ENCODE assay signal across 12 cellular contexts in the genomic region with DNA sequence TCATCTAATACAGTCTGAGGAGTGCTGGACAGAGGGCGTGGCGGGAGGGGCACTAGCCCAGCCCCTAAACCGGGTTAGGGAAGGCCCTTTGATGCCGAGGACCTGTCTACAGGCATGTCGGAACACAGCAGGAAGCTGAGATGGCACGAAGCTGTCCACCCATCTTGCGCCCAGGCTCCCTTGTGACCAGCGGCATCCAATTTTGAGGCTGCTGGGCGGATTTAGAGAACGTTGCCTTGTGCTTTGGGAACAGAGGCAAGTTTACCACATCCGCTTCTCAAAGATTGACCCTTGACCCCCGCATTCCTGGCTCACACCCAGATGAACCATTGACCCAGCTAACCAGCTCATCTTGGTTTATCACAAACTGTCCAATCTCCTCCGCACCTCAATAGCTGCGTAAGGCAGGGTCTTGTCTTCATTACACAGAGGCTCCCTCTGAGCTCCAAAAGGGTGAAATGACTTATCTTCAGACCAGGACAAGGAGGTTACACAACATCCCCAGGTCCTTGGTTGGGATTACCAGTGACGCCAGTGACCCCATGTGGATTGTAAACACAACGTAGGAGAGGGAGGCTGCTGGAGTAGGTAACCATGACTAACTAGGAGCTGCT. TPM values are rescaled to one million over a fixed set of nuclear protein-coding genes. Genes with fewer than 3 reads are reported as not detected.
DNase-seq lines count a peak whose midpoint lies in the region; ATAC-seq and TF ChIP-seq lines count a peak whose summit lies in the region.
"Had no signal": no experiment of that assay in that cellular context is flagged by ENCODE, and none has a peak within 500 bp of the region (broad histone marks: within the 10 kb centered on the region; RNA-seq: fewer than 3 reads in every experiment).

No MANE protein-coding gene starts in this region.

- H3K9me3 Mint-ChIP-seq in natural killer cell treated with Interleukin-12 subunit alpha and Interleukin-12 subunit beta and Interleukin-15 and Interleukin-18, amount 100 ng/mL, for 72 hours, result no peaks in the 10 kb centered on the region
- no peaks in the 10 kb centered on the region for H3K9me3 Mint-ChIP-seq in natural killer cell
- H3K9me3 Mint-ChIP-seq: CD4-positive, alpha-beta T cell had no signal

- H3K36me3 Mint-ChIP-seq in natural killer cell treated with Interleukin-12 subunit alpha and Interleukin-12 subunit beta and Interleukin-15 and Interleukin-18, amount 100 ng/mL, for 72 hours, result no peaks in the 10 kb centered on the region
- no peaks in the 10 kb centered on the region for H3K36me3 Mint-ChIP-seq in natural killer cell

- H3K4me3 ChIP-seq in fibroblast of pulmonary artery (replicated peaks; ENCODE audit: low read depth, low read length), result no peak overlapping the region

- no peak for ATAC-seq in natural killer cell treated with Interleukin-12 subunit alpha and Interleukin-12 subunit beta and Interleukin-15 and Interleukin-18, amount 100 ng/mL, for 72 hours
- no peak for ATAC-seq in natural killer cell
- ATAC-seq in HG02970 (IDR thresholded peaks at IDR 0.05; ENCODE audit: low FRiP score, unreplicated experiment), result no peak
- no peak for ATAC-seq in HG02798 (IDR thresholded peaks at IDR 0.05; ENCODE audit: poor library complexity, unreplicated experiment)

- peak; percentile 54 for DNase-seq in natural killer cell treated with Interleukin-12 subunit alpha and Interleukin-12 subunit beta and Interleukin-15 and Interleukin-18, amount 100 ng/mL, for 72 hours (ENCODE audit: low spot score)
- DNase-seq in natural killer cell (no peak), SK-MEL-5 (ENCODE audit: low read depth, low spot score) (peak; percentile 60), fibroblast of pulmonary artery (ENCODE audit: low read depth) (peak; percentile 57), cerebellar nuclear complex (lab: John Stamatoyannopoulos, UW) (no peak), NCI-H226 (no peak)
- DNase-seq: activated CD4-positive, alpha-beta T cell treated with anti-CD3 and anti-CD28 coated beads for 48 hours; anterior cingulate cortex; CD4-positive, alpha-beta T cell; NCI-H2171 had no signal

- H3K27ac Mint-ChIP-seq in natural killer cell treated with Interleukin-12 subunit alpha and Interleukin-12 subunit beta and Interleukin-15 and Interleukin-18, amount 100 ng/mL, for 72 hours, result peak overlapping the region in 1 of 2 donors; percentile 12
- no peak overlapping the region for H3K27ac Mint-ChIP-seq in natural killer cell
- H3K27ac Mint-ChIP-seq: CD4-positive, alpha-beta T cell had no signal

- no peak overlapping the region for H3K4me3 Mint-ChIP-seq in natural killer cell treated with Interleukin-12 subunit alpha and Interleukin-12 subunit beta and Interleukin-15 and Interleukin-18, amount 100 ng/mL, for 72 hours
- no peak overlapping the region for H3K4me3 Mint-ChIP-seq in natural killer cell
- H3K4me3 Mint-ChIP-seq: CD4-positive, alpha-beta T cell had no signal

- in situ Hi-C loops in SK-MEL-5 (cut with HindIII; ENCODE audit: low pct_unique_long_range_greater_than_20kb, low sequenced_read_pairs), result no loop called here

- intact Hi-C loops in natural killer cell (cut with micrococcal nuclease), result no loop called here

- no peaks in the 10 kb centered on the region for H3K4me1 Mint-ChIP-seq in natural killer cell treated with Interleukin-12 subunit alpha and Interleukin-12 subunit beta and Interleukin-15 and Interleukin-18, amount 100 ng/mL, for 72 hours (ENCODE audit: low read depth in 2 of 2)
- H3K4me1 Mint-ChIP-seq in natural killer cell, result peaks cover 1% of the 10 kb centered on the region in 2 donors

- H3K27me3 Mint-ChIP-seq in natural killer cell treated with Interleukin-12 subunit alpha and Interleukin-12 subunit beta and Interleukin-15 and Interleukin-18, amount 100 ng/mL, for 72 hours, result peaks cover 0 to 16% of the 10 kb centered on the region in 2 donors
- peaks cover 12 to 20% of the 10 kb centered on the region in 2 donors for H3K27me3 Mint-ChIP-seq in natural killer cell (ENCODE audit: low read depth in 2 of 2)

- no peak for TF ChIP-seq CTCF in natural killer cell (IDR thresholded peaks at IDR 0.05)
- TF ChIP-seq CTCF in fibroblast of pulmonary artery (IDR thresholded peaks at IDR 0.05; ENCODE audit: low read length, missing control alignments), result no peak

RNA-seq across cellular contexts. Expression of a gene that starts 4.5 kb away (rescaled TPM):
- under 1 TPM in 1 of 2 donors, not detected in 1; 0.39 TPM for total RNA-seq in natural killer cell treated with Interleukin-12 subunit alpha and Interleukin-12 subunit beta and Interleukin-15 and Interleukin-18, amount 100 ng/mL, for 72 hours
- 1 to 10 TPM in 2 of 3 donors, not detected in 1; 1.0 to 7.5 TPM for total RNA-seq in natural killer cell
- not detected in 2 replicates for total RNA-seq in SK-MEL-5 (2014; rRNA removed; shearing (Covaris generic))
- not detected in 2 replicates for polyA plus RNA-seq in SK-MEL-5 (2015; cell fraction: cytosol; rRNA removed)
- not detected in 2 replicates for polyA plus RNA-seq in SK-MEL-5 (2015; cell fraction: nucleus; rRNA removed)

RNA-seq across cellular contexts. Expression of a gene that starts 39.1 kb away (rescaled TPM):
- total RNA-seq in natural killer cell treated with Interleukin-12 subunit alpha and Interleukin-12 subunit beta and Interleukin-15 and Interleukin-18, amount 100 ng/mL, for 72 hours, result 1 to 10 TPM in 1 of 2 donors, under 1 TPM in 1; 0.86 to 2.8 TPM
- total RNA-seq in natural killer cell, result 1 to 10 TPM; 2.6 to 8.7 (median 6.7) TPM
- 0.08 TPM in 1 of 2 replicates, not detected in the other for total RNA-seq in SK-MEL-5 (2014; rRNA removed; shearing (Covaris generic))
- 0.19 TPM in 1 of 2 replicates, not detected in the other for polyA plus RNA-seq in SK-MEL-5 (2015; cell fraction: cytosol; rRNA removed)
- not detected in 2 replicates for polyA plus RNA-seq in SK-MEL-5 (2015; cell fraction: nucleus; rRNA removed)

Comparison
In these comparisons a context has a peak if more than half of its experiments do, and no peak if none do; other contexts are left out.
1. DNase-seq: peak in natural killer cell treated with Interleukin-12 subunit alpha and Interleukin-12 subunit beta and Interleukin-15 and Interleukin-18, amount 100 ng/mL, for 72 hours (single experiment), SK-MEL-5 (single experiment) and fibroblast of pulmonary artery (single experiment); none in natural killer cell (single experiment), cerebellar nuclear complex (0 of 2) and NCI-H226 (single experiment).